ENCODE assay signal across 1 cellular context in genomic region chr15:31328425-31328998, GRCh38.
TF ChIP-seq lines count a peak whose summit lies in the region.

No MANE protein-coding gene starts in this region.

TF ChIP-seq in H1, 55 proteins besides CTCF, POLR2A, EP300 and RAD21 (continued from another document):
- TF ChIP-seq, protein P1, sequence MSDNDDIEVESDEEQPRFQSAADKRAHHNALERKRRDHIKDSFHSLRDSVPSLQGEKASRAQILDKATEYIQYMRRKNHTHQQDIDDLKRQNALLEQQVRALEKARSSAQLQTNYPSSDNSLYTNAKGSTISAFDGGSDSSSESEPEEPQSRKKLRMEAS (IDR thresholded peaks at IDR 0.05), result no peak
- TF ChIP-seq SP2 (IDR thresholded peaks at IDR 0.05; ENCODE audit: low read length) (no peak), GTF2F1 (IDR thresholded peaks at IDR 0.05; ENCODE audit: borderline replicate concordance, low read depth, low read length) (no peak), SUZ12 (IDR thresholded peaks at IDR 0.05; ENCODE audit: low read length) (no peak), HDAC6 (IDR thresholded peaks at IDR 0.05; ENCODE audit: low read depth, low read length) (no peak), RFX5 (IDR thresholded peaks at IDR 0.05; ENCODE audit: borderline replicate concordance, low read depth, low read length) (no peak), CHD7 (IDR thresholded peaks at IDR 0.05; ENCODE audit: insufficient replicate concordance, low read length) (no peak), SRF (IDR thresholded peaks at IDR 0.05; ENCODE audit: low read depth, low read length) (no peak), NRF1 (IDR thresholded peaks at IDR 0.05; ENCODE audit: low read depth, low read length) (no peak), RXRA (IDR thresholded peaks at IDR 0.05; ENCODE audit: insufficient read depth, low read depth, low read length) (no peak), YY1 (IDR thresholded peaks at IDR 0.05; ENCODE audit: low read depth, low read length) (no peak), CREB1 (IDR thresholded peaks at IDR 0.05) (no peak), TEAD4 (IDR thresholded peaks at IDR 0.05; ENCODE audit: low read depth, low read length) (no peak), SIX5 (IDR thresholded peaks at IDR 0.05; ENCODE audit: low read depth, low read length) (no peak)
